Comparison of ENCODE assay signal across 11 cellular contexts in genomic region chr10:100340948-100341847, GRCh38. TPM values are rescaled to one million over a fixed set of nuclear protein-coding genes. Genes with fewer than 3 reads are reported as not detected.
DNase-seq lines count a peak whose midpoint lies in the region; ATAC-seq and TF ChIP-seq lines count a peak whose summit lies in the region.
"Had no signal": no experiment of that assay in that cellular context is flagged by ENCODE, and none has a peak within 500 bp of the region (broad histone marks: within the 10 kb centered on the region; RNA-seq: fewer than 3 reads in every experiment).

No MANE protein-coding gene starts in this region.

- H3K4me3 Mint-ChIP-seq in endodermal cell (peak overlapping the region; percentile 30), natural killer cell (no peak overlapping the region)

- intact Hi-C loops in mucosa of descending colon (cut with DNase I, micrococcal nuclease) = no loop called here
- intact Hi-C loops in testis (cut with DNase I; ENCODE audit: low total_unique reads) = loop anchor here (5.0 kb wide), 1 partner anchor 91 kb away; no protein-coding TSS in a partner anchor
- intact Hi-C loops in natural killer cell (cut with micrococcal nuclease) = loop anchor here (5.0 kb wide), 1 partner anchor 51 kb away; no protein-coding TSS in a partner anchor
- intact Hi-C loops in mammary epithelial cell (cut with micrococcal nuclease) = loop anchor here (10.0 kb wide), 1 partner anchor 496 kb away; no protein-coding TSS in a partner anchor
- intact Hi-C loops in breast epithelium (cut with DNase I; ENCODE audit: low total_unique reads) = no loop called here

- H3K36me3 Mint-ChIP-seq in endodermal cell (ENCODE audit: low read depth) (no peaks in the 10 kb centered on the region), natural killer cell (no peaks in the 10 kb centered on the region)

- H3K27ac Mint-ChIP-seq in endodermal cell = peak overlapping the region; percentile 83
- H3K27ac Mint-ChIP-seq in natural killer cell = no peak overlapping the region

- CTCF ChIA-PET in mammary epithelial cell (lab: Charles Lee; ENCODE audit: low non-redundant PET) = interaction anchor here (0.6 kb wide), 1 partner anchor 91 kb away, joined by 4 read pairs; no protein-coding TSS in a partner anchor

- H3K27ac ChIP-seq in endodermal cell (ENCODE audit: low read depth, low read length) (no peak overlapping the region), testis (no peak overlapping the region), mammary epithelial cell (ENCODE audit: insufficient read depth, low read depth, low read length) (no peak overlapping the region), breast epithelium (no peak overlapping the region)
- H3K27ac ChIP-seq: thoracic aorta had no signal

- H3K9me3 Mint-ChIP-seq in endodermal cell = no peaks in the 10 kb centered on the region
- no peaks in the 10 kb centered on the region for H3K9me3 Mint-ChIP-seq in natural killer cell

- H3K27me3 Mint-ChIP-seq in endodermal cell (ENCODE audit: insufficient read depth) (no peaks in the 10 kb centered on the region), natural killer cell (ENCODE audit: low read depth in 2 of 2) (peaks cover 0 to 5% of the 10 kb centered on the region in 2 donors)

- H3K4me1 Mint-ChIP-seq in endodermal cell = peaks cover 35% of the 10 kb centered on the region
- H3K4me1 Mint-ChIP-seq in natural killer cell = peaks cover 6 to 18% of the 10 kb centered on the region in 2 donors

- ATAC-seq in mucosa of descending colon (peak; percentile 53), natural killer cell (no peak)

- H2AFZ ChIP-seq in mammary epithelial cell (ENCODE audit: low read depth, low read length) = no peak overlapping the region

- H3K4me1 ChIP-seq in endodermal cell (ENCODE audit: control insufficient read depth, insufficient read depth, low read length) (peaks cover 5% of the 10 kb centered on the region), mucosa of descending colon (ENCODE audit: low read depth) (peaks cover 4% of the 10 kb centered on the region), testis (peaks cover 8% of the 10 kb centered on the region), mammary epithelial cell (ENCODE audit: insufficient read depth, low read length) (peaks cover 10% of the 10 kb centered on the region), breast epithelium (no peaks in the 10 kb centered on the region)

- in situ Hi-C loops in mammary epithelial cell (cut with MboI; ENCODE audit: low sequenced_read_pairs in 2 of 2) = loop anchor here (5.0 to 25.0 kb wide), 3 partner anchors 91 to 546 kb away; no protein-coding TSS in a partner anchor

- WGBS in endodermal cell (ENCODE audit: insufficient coverage in 1 of 2, insufficient read length in 1 of 2), 2 experiments = 67 to 77% methylated on average over 4 to 12 of the region's 12 CpGs
- WGBS in testis, 2 donors = 63 to 78% methylated on average over 11 to 12 of the region's 12 CpGs
- 73% methylated on average over 7 of the region's 12 CpGs for WGBS in mammary epithelial cell (ENCODE audit: low coverage, missing lambda C conversion rate)

- H3K4me3 ChIP-seq in endodermal cell (ENCODE audit: low read length) (no peak overlapping the region), mucosa of descending colon (no peak overlapping the region), testis (no peak overlapping the region), mammary epithelial cell (replicated peaks in 1 of 3; ENCODE audit: insufficient read depth in 1 of 3, low read depth in 2 of 3, low read length in 3 of 3) (no peak overlapping the region), breast epithelium (no peak overlapping the region)
- H3K4me3 ChIP-seq: thoracic aorta had no signal

- H3K9ac ChIP-seq in endodermal cell (ENCODE audit: extremely low read depth, low read length, poor library complexity, severe bottlenecking) (no peak overlapping the region), mammary epithelial cell (ENCODE audit: insufficient read depth, low read length) (no peak overlapping the region)

- H3K36me3 ChIP-seq in endodermal cell (ENCODE audit: control insufficient read depth, insufficient read depth, low read length) = no peaks in the 10 kb centered on the region
- H3K36me3 ChIP-seq in mucosa of descending colon (ENCODE audit: low read depth) = no peaks in the 10 kb centered on the region
- H3K36me3 ChIP-seq in testis (ENCODE audit: low read depth, missing control alignments) = no peaks in the 10 kb centered on the region
- no peaks in the 10 kb centered on the region for H3K36me3 ChIP-seq in mammary epithelial cell (ENCODE audit: insufficient read depth, low read length)
- H3K36me3 ChIP-seq in breast epithelium = no peaks in the 10 kb centered on the region
- H3K36me3 ChIP-seq: thoracic aorta had no signal

- H3K9me3 ChIP-seq in endodermal cell (ENCODE audit: control insufficient read depth, low read length) (no peaks in the 10 kb centered on the region), mucosa of descending colon (no peaks in the 10 kb centered on the region), testis (no peaks in the 10 kb centered on the region), mammary epithelial cell (replicated peaks; ENCODE audit: insufficient read depth, low read length) (no peaks in the 10 kb centered on the region), breast epithelium (no peaks in the 10 kb centered on the region)
- H3K9me3 ChIP-seq: thoracic aorta had no signal

- H3K79me2 ChIP-seq in mammary epithelial cell (ENCODE audit: insufficient read depth, low read length) = no peaks in the 10 kb centered on the region

- no peak overlapping the region for H3K4me2 ChIP-seq in mammary epithelial cell (ENCODE audit: insufficient read depth, low read depth, low read length)

- H3K27me3 ChIP-seq in endodermal cell (ENCODE audit: control insufficient read depth, insufficient read depth, low read length, poor library complexity, severe bottlenecking) = no peaks in the 10 kb centered on the region
- no peaks in the 10 kb centered on the region for H3K27me3 ChIP-seq in testis
- no peaks in the 10 kb centered on the region for H3K27me3 ChIP-seq in mammary epithelial cell (ENCODE audit: insufficient read depth, low read length)
- no peaks in the 10 kb centered on the region for H3K27me3 ChIP-seq in breast epithelium

- dilution Hi-C loops in mammary epithelial cell (cut with HindIII; ENCODE audit: low sequenced_read_pairs) = loop anchor here (25.0 kb wide), 1 partner anchor 546 kb away; no protein-coding TSS in a partner anchor

- TF ChIP-seq POLR2A in testis (IDR thresholded peaks at IDR 0.05) = no peak
- TF ChIP-seq POLR2A in breast epithelium (IDR thresholded peaks at IDR 0.05) = no peak

- no peaks in the 10 kb centered on the region for H4K20me1 ChIP-seq in mammary epithelial cell (ENCODE audit: insufficient read depth, low read length)

- peak; percentile 27 for DNase-seq in NCI-H510A treated with DMSO at 0.1 percent for 48 hours (lab: John Stamatoyannopoulos, UW)
- no peak for DNase-seq in NCI-H510A (lab: John Stamatoyannopoulos, UW)
- peak; percentile 72 for DNase-seq in endodermal cell
- DNase-seq in mucosa of descending colon = peak in 1 of 3 donors; percentile 49
- peak; percentile 69 for DNase-seq in testis
- DNase-seq in natural killer cell = no peak
- no peak for DNase-seq in mammary epithelial cell
- DNase-seq in breast epithelium (ENCODE audit: low spot score in 2 of 2) = no peak
- DNase-seq: ACHN had no signal

- TF ChIP-seq CTCF in endodermal cell (conservative IDR thresholded peaks at IDR 0.05) (no peak), mucosa of descending colon (IDR thresholded peaks at IDR 0.05) (no peak), testis (IDR thresholded peaks at IDR 0.05) (no peak), natural killer cell (IDR thresholded peaks at IDR 0.05) (no peak), mammary epithelial cell (conservative IDR thresholded peaks at IDR 0.05 in 1 of 2, IDR thresholded peaks at IDR 0.05 in 1 of 2; ENCODE audit: extremely low read depth in 1 of 2, insufficient read depth in 1 of 2, low read depth in 1 of 2, low read length in 2 of 2) (no peak), breast epithelium (IDR thresholded peaks at IDR 0.05) (no peak)

- BruUV-seq in mammary epithelial cell (replicated peaks; lab: Mats Ljungman, UMichigan) = no TSS peak

RNA-seq across cellular contexts. Expression of gene SCD, which starts 5.8 kb away (rescaled TPM):
- total RNA-seq in endodermal cell (100 to 1,000 TPM; 369 to 442 TPM), mucosa of descending colon (100 to 1,000 TPM in 1 of 3 donors, 10 to 100 TPM in 2; 40.7 to 108 (median 83.5) TPM), testis (100 to 1,000 TPM; 147 to 196 TPM), natural killer cell (10 to 100 TPM in 1 of 3 donors, 1 to 10 TPM in 2; 3.5 to 10.1 (median 3.8) TPM), mammary epithelial cell (100 to 1,000 TPM; 348 to 939 TPM), breast epithelium (100 to 1,000 TPM in 2 of 3 donors, 10 to 100 TPM in 1; 72.8 to 461 (median 112) TPM)
- 672 TPM for polyA plus RNA-seq in endodermal cell (2013, experiment 1 of 2)
- 688 TPM for polyA plus RNA-seq in endodermal cell (2013, experiment 2 of 2)
- polyA plus RNA-seq in testis (ENCODE audit: insufficient read depth, low read depth, low replicate concordance) (121 TPM), mammary epithelial cell (1,049 TPM)
- 2,037 TPM for polyA minus RNA-seq in mammary epithelial cell

RNA-seq across cellular contexts. Expression of gene PKD2L1, which starts 11.2 kb away (rescaled TPM):
- total RNA-seq in endodermal cell (not detected), mucosa of descending colon (under 1 TPM in 2 of 3 donors, not detected in 1; 0.22 to 0.60 TPM), testis (1 to 10 TPM in 1 of 2 donors, under 1 TPM in 1; 0.99 to 1.6 TPM), natural killer cell (not detected), mammary epithelial cell (not detected), breast epithelium (1 to 10 TPM in 1 of 3 donors, under 1 TPM in 1, not detected in 1; 0.32 to 1.5 TPM)
- 0.11 TPM for polyA plus RNA-seq in endodermal cell (2013, experiment 1 of 2)
- 0.58 TPM for polyA plus RNA-seq in endodermal cell (2013, experiment 2 of 2)
- polyA plus RNA-seq in testis (ENCODE audit: insufficient read depth, low read depth, low replicate concordance) (4.7 TPM), mammary epithelial cell (not detected)
- not detected for polyA minus RNA-seq in mammary epithelial cell
- total RNA-seq: RPMI7951 had no signal

RNA-seq across cellular contexts. Expression of gene BLOC1S2, which starts 54.7 kb away (rescaled TPM):
- total RNA-seq in endodermal cell (10 to 100 TPM; 25.5 to 26.0 TPM), mucosa of descending colon (10 to 100 TPM; 17.1 to 23.8 (median 18.9) TPM), testis (10 to 100 TPM; 23.3 to 35.5 TPM), natural killer cell (10 to 100 TPM; 36.7 to 63.7 (median 60.4) TPM), mammary epithelial cell (10 to 100 TPM; 65.0 to 81.4 TPM), breast epithelium (10 to 100 TPM; 25.9 to 28.0 (median 26.5) TPM)
- 59.0 TPM for polyA plus RNA-seq in endodermal cell (2013, experiment 1 of 2)
- 62.6 TPM for polyA plus RNA-seq in endodermal cell (2013, experiment 2 of 2)
- polyA plus RNA-seq in testis (ENCODE audit: insufficient read depth, low read depth, low replicate concordance) (49.2 TPM), mammary epithelial cell (39.9 TPM)
- 24.4 TPM for polyA minus RNA-seq in mammary epithelial cell

Comparison
In these comparisons a context has a peak if more than half of its experiments do, and no peak if none do; other contexts are left out.
1. DNase-seq: peak in NCI-H510A treated with DMSO at 0.1 percent for 48 hours (single experiment), endodermal cell (single experiment) and testis (single experiment); none in NCI-H510A (single experiment), natural killer cell (single experiment), mammary epithelial cell (single experiment) and breast epithelium (0 of 2).
2. intact Hi-C loops: an anchor here in testis (5.0 kb wide), natural killer cell (5.0 kb wide) and mammary epithelial cell (10.0 kb wide); none called in mucosa of descending colon and breast epithelium.